In the genomic region with DNA sequence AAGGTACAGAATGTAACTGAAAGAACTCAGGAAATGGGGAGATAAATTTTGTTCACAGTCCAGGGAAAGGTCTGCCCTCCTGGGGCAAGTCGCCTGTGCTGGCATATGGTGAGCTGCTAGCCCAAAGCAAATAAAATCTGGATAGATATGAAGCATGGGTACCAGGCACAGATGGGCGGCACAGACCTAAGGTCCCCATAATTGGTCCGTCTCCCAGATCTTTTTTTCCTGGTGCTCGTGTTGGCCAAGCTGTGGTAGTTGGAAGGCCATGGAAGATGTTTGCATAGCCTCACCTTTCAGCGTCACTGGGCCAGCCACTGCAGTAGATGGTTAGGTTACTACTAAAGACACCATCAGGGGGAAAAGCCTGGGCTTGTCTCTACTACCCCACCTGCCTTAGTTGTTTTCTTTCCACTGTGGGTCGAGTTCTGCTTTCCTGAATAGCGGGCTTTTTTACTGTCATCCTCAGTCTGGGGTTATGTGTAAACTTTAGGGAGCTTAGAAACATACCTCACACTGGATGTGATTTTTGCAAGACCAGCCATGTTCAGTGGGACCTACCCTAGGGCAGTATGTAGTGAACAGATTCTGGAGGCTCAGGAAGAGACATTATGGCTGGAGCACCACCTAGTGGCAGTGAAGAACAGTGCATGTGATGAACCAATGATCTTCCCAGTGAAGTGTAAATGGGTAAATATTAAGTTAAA, we compare ENCODE assay signal across 9 cellular contexts. TPM values are rescaled to one million over a fixed set of nuclear protein-coding genes. Genes with fewer than 3 reads are reported as not detected.
DNase-seq lines count a peak whose midpoint lies in the region; ATAC-seq and TF ChIP-seq lines count a peak whose summit lies in the region.
"Had no signal": no experiment of that assay in that cellular context is flagged by ENCODE, and none has a peak within 500 bp of the region (broad histone marks: within the 10 kb centered on the region; RNA-seq: fewer than 3 reads in every experiment).

No MANE protein-coding gene starts in this region.

- H3K36me3 Mint-ChIP-seq in activated CD4-positive, alpha-beta T cell treated with anti-CD3 and anti-CD28 coated beads, Interleukin-2, amount 10 ng/mL, durations not matched to agents 7 days and 5 days (ENCODE audit: low read depth): no peaks in the 10 kb centered on the region
- H3K36me3 Mint-ChIP-seq in stimulated activated effector memory CD8-positive, alpha-beta T cell treated with anti-CD3 and anti-CD28 coated beads, Interleukin-12 subunit alpha, Interleukin-12 subunit beta, amount 100 ng/mL, for 72 hours: peaks cover 8% of the 10 kb centered on the region

- peak; percentile 62 for ATAC-seq in GM18870 (IDR thresholded peaks at IDR 0.05; ENCODE audit: unreplicated experiment)
- peak; percentile 64 for ATAC-seq in HG03280 (IDR thresholded peaks at IDR 0.05; ENCODE audit: unreplicated experiment)
- peak; percentile 65 to 80 for ATAC-seq in lower lobe of right lung
- ATAC-seq in stimulated activated effector memory CD8-positive, alpha-beta T cell treated with anti-CD3 and anti-CD28 coated beads, Interleukin-12 subunit alpha, Interleukin-12 subunit beta, amount 100 ng/mL, for 72 hours: peak; percentile 43

- TF ChIP-seq CTCF in lower lobe of right lung (IDR thresholded peaks at IDR 0.05): peak; percentile 94

- CTCF ChIA-PET in activated CD4-positive, alpha-beta T cell treated with anti-CD3 and anti-CD28 coated beads, Interleukin-2, amount 10 ng/mL, durations not matched to agents 7 days and 5 days (lab: Charles Lee): interaction anchor here (0.7 to 1.5 kb wide), 8 partner anchors 8 to 374 kb away, joined by 3 to 9 read pairs (median 3); no protein-coding TSS in a partner anchor

- H3K4me3 Mint-ChIP-seq in activated CD4-positive, alpha-beta T cell treated with anti-CD3 and anti-CD28 coated beads, Interleukin-2, amount 10 ng/mL, durations not matched to agents 7 days and 5 days: no peak overlapping the region
- H3K4me3 Mint-ChIP-seq in stimulated activated effector memory CD8-positive, alpha-beta T cell treated with anti-CD3 and anti-CD28 coated beads, Interleukin-12 subunit alpha, Interleukin-12 subunit beta, amount 100 ng/mL, for 72 hours: no peak overlapping the region
- H3K4me3 Mint-ChIP-seq: stimulated activated naive CD8-positive, alpha-beta T cell treated with anti-CD3 and anti-CD28 coated beads, Interleukin-15, Interleukin-2, amounts not matched to agents 100 ng/mL and 50 ng/mL, for 24 hours had no signal

- intact Hi-C loops in lower lobe of right lung (cut with DNase I): loop anchor here (5.0 to 10.0 kb wide), 2 partner anchors 64 to 202 kb away; a partner anchor contains a TSS

- H3K36me3 ChIP-seq in lower lobe of right lung: no peaks in the 10 kb centered on the region

- peak; percentile 62 to 72 for DNase-seq in AML-193 (lab: John Stamatoyannopoulos, UW)
- peak; percentile 22 to 60 for DNase-seq in NCI-H526 (lab: John Stamatoyannopoulos, UW)
- DNase-seq in activated CD4-positive, alpha-beta T cell treated with anti-CD3 and anti-CD28 coated beads, Interleukin-2, amount 10 ng/mL, durations not matched to agents 7 days and 5 days: peak; percentile 74
- peak; percentile 80 for DNase-seq in dedifferentiated amniotic fluid mesenchymal stem cell (ENCODE audit: extremely low spot score)
- DNase-seq in lower lobe of right lung: no peak
- peak; percentile 35 to 76 for DNase-seq in stimulated activated effector memory CD8-positive, alpha-beta T cell treated with anti-CD3 and anti-CD28 coated beads, Interleukin-12 subunit alpha, Interleukin-12 subunit beta, amount 100 ng/mL, for 72 hours (ENCODE audit: low spot score in 2 of 2)

- H3K4me3 ChIP-seq in lower lobe of right lung: no peak overlapping the region

- H3K4me1 Mint-ChIP-seq in activated CD4-positive, alpha-beta T cell treated with anti-CD3 and anti-CD28 coated beads, Interleukin-2, amount 10 ng/mL, durations not matched to agents 7 days and 5 days: peaks cover 24% of the 10 kb centered on the region
- peaks cover 21% of the 10 kb centered on the region for H3K4me1 Mint-ChIP-seq in stimulated activated effector memory CD8-positive, alpha-beta T cell treated with anti-CD3 and anti-CD28 coated beads, Interleukin-12 subunit alpha, Interleukin-12 subunit beta, amount 100 ng/mL, for 72 hours

- peaks cover 42% of the 10 kb centered on the region for H3K4me1 ChIP-seq in lower lobe of right lung

- H3K27me3 ChIP-seq in lower lobe of right lung (ENCODE audit: low read depth): no peaks in the 10 kb centered on the region

- no peak overlapping the region for H3K27ac Mint-ChIP-seq in activated CD4-positive, alpha-beta T cell treated with anti-CD3 and anti-CD28 coated beads, Interleukin-2, amount 10 ng/mL, durations not matched to agents 7 days and 5 days
- no peak overlapping the region for H3K27ac Mint-ChIP-seq in stimulated activated effector memory CD8-positive, alpha-beta T cell treated with anti-CD3 and anti-CD28 coated beads, Interleukin-12 subunit alpha, Interleukin-12 subunit beta, amount 100 ng/mL, for 72 hours
- H3K27ac Mint-ChIP-seq: stimulated activated naive CD8-positive, alpha-beta T cell treated with anti-CD3 and anti-CD28 coated beads, Interleukin-15, Interleukin-2, amounts not matched to agents 100 ng/mL and 50 ng/mL, for 24 hours had no signal

- no peaks in the 10 kb centered on the region for H3K9me3 ChIP-seq in lower lobe of right lung

- POLR2A ChIA-PET in activated CD4-positive, alpha-beta T cell treated with anti-CD3 and anti-CD28 coated beads, Interleukin-2, amount 10 ng/mL, durations not matched to agents 7 days and 5 days (lab: Charles Lee): no interaction called here

- H3K27ac ChIP-seq in lower lobe of right lung: no peak overlapping the region

- no peaks in the 10 kb centered on the region for H3K9me3 Mint-ChIP-seq in activated CD4-positive, alpha-beta T cell treated with anti-CD3 and anti-CD28 coated beads, Interleukin-2, amount 10 ng/mL, durations not matched to agents 7 days and 5 days
- no peaks in the 10 kb centered on the region for H3K9me3 Mint-ChIP-seq in stimulated activated effector memory CD8-positive, alpha-beta T cell treated with anti-CD3 and anti-CD28 coated beads, Interleukin-12 subunit alpha, Interleukin-12 subunit beta, amount 100 ng/mL, for 72 hours
- H3K9me3 Mint-ChIP-seq: stimulated activated naive CD8-positive, alpha-beta T cell treated with anti-CD3 and anti-CD28 coated beads, Interleukin-15, Interleukin-2, amounts not matched to agents 100 ng/mL and 50 ng/mL, for 24 hours had no signal

- peaks cover 12% of the 10 kb centered on the region for H3K27me3 Mint-ChIP-seq in activated CD4-positive, alpha-beta T cell treated with anti-CD3 and anti-CD28 coated beads, Interleukin-2, amount 10 ng/mL, durations not matched to agents 7 days and 5 days
- H3K27me3 Mint-ChIP-seq: stimulated activated naive CD8-positive, alpha-beta T cell treated with anti-CD3 and anti-CD28 coated beads, Interleukin-15, Interleukin-2, amounts not matched to agents 100 ng/mL and 50 ng/mL, for 24 hours had no signal

RNA-seq across cellular contexts. Expression of a gene that starts 24.2 kb away (rescaled TPM):
- 10 to 100 TPM; 60.2 to 61.1 TPM for total RNA-seq in activated CD4-positive, alpha-beta T cell treated with anti-CD3 and anti-CD28 coated beads, Interleukin-2, amount 10 ng/mL, durations not matched to agents 7 days and 5 days
- 115 TPM for total RNA-seq in lower lobe of right lung
